23 cellular contexts compared by ENCODE assay signal in genomic region chrX:134544189-134544588, GRCh38.
DNase-seq lines count a peak whose midpoint lies in the region; ATAC-seq, FAIRE-seq and TF ChIP-seq lines count a peak whose summit lies in the region.
"Had no signal": no experiment of that assay in that cellular context is flagged by ENCODE, and none has a peak within 500 bp of the region (broad histone marks: within the 10 kb centered on the region; RNA-seq: fewer than 3 reads in every experiment).

No MANE protein-coding gene starts in this region.

- H3K4me3 ChIP-seq in coronary artery (peak overlapping the region; percentile 49), mesenchymal stem cell (ENCODE audit: insufficient read depth in 1 of 2, low read depth in 1 of 2, low read length in 2 of 2) (peak overlapping the region in 1 of 2 experiments; percentile 51), thoracic aorta (peak overlapping the region; percentile 46), spleen (peak overlapping the region in 2 of 8 donors; percentile 5 to 42), small intestine (ENCODE audit: low read depth in 1 of 2, low read length in 2 of 2) (peak overlapping the region in 1 of 2 donors; percentile 44)

- H4K91ac ChIP-seq in mesenchymal stem cell (ENCODE audit: low read length): no peak overlapping the region

- no peak overlapping the region for H2AFZ ChIP-seq in mesenchymal stem cell (ENCODE audit: low read depth, low read length)

- H3K14ac ChIP-seq in mesenchymal stem cell (ENCODE audit: low read length in 2 of 2): no peak overlapping the region

- H2BK15ac ChIP-seq in mesenchymal stem cell (ENCODE audit: low read depth, poor library complexity, severe bottlenecking): no peak overlapping the region

- no peak overlapping the region for H3K4me2 ChIP-seq in mesenchymal stem cell (ENCODE audit: low read length, poor library complexity, severe bottlenecking)

- peaks cover 9% of the 10 kb centered on the region for H3K27me3 Mint-ChIP-seq in activated naive CD8-positive, alpha-beta T cell treated with anti-CD3 and anti-CD28 coated beads, Interleukin-2, amount 10 ng/mL, durations not matched to agents 7 days and 5 days
- peaks cover 53% of the 10 kb centered on the region for H3K27me3 Mint-ChIP-seq in activated naive CD8-positive, alpha-beta T cell treated with anti-CD3 and anti-CD28 coated beads for 36 hours

- POLR2A ChIA-PET in activated naive CD8-positive, alpha-beta T cell treated with anti-CD3 and anti-CD28 coated beads, Interleukin-2, amount 10 ng/mL, durations not matched to agents 7 days and 5 days (lab: Charles Lee): no interaction called here

- H3K36me3 ChIP-seq in mesenchymal stem cell (ENCODE audit: control insufficient read depth in 1 of 2, insufficient read depth in 2 of 2, low read depth in 1 of 2, low read length in 2 of 2) (peaks cover 6 to 21% of the 10 kb centered on the region in 2 experiments), thoracic aorta (no peaks in the 10 kb centered on the region), spleen (peaks cover 0 to 7% (median 0%) of the 10 kb centered on the region in 6 donors), small intestine (ENCODE audit: control insufficient read depth in 2 of 2, insufficient read depth in 2 of 2, low read length in 2 of 2) (no peaks in the 10 kb centered on the region)
- H3K36me3 ChIP-seq: gastroesophageal sphincter had no signal

- TF ChIP-seq POLR2A in spleen (IDR thresholded peaks at IDR 0.05): no peak

- H3K23ac ChIP-seq in mesenchymal stem cell (ENCODE audit: low read length in 2 of 2): no peak overlapping the region

- peaks cover 17% of the 10 kb centered on the region for H3K4me1 Mint-ChIP-seq in activated naive CD8-positive, alpha-beta T cell treated with anti-CD3 and anti-CD28 coated beads, Interleukin-2, amount 10 ng/mL, durations not matched to agents 7 days and 5 days
- H3K4me1 Mint-ChIP-seq in activated naive CD8-positive, alpha-beta T cell treated with anti-CD3 and anti-CD28 coated beads for 36 hours: peaks cover 17% of the 10 kb centered on the region

- no peak for ATAC-seq in activated naive CD8-positive, alpha-beta T cell treated with anti-CD3 and anti-CD28 coated beads, Interleukin-2, amount 10 ng/mL, durations not matched to agents 7 days and 5 days (ENCODE audit: low read depth)
- ATAC-seq in thoracic aorta (ENCODE audit: insufficient number of reproducible peaks, low FRiP score, low read depth): no peak
- ATAC-seq: gastroesophageal sphincter, PC-3 had no signal

- H3K27ac ChIP-seq in coronary artery (no peak overlapping the region), mesenchymal stem cell (ENCODE audit: low read length, poor library complexity, severe bottlenecking) (no peak overlapping the region), thoracic aorta (no peak overlapping the region), spleen (peak overlapping the region in 3 of 8 donors; percentile 45 to 54 (median 46)), small intestine (ENCODE audit: low read depth in 1 of 2, low read length in 1 of 2) (no peak overlapping the region), substantia nigra (ENCODE audit: low read depth, low read length, poor library complexity, severe bottlenecking) (no peak overlapping the region)
- H3K27ac ChIP-seq: gastroesophageal sphincter, parathyroid adenoma had no signal

- no peak for FAIRE-seq in small intestine (lab: Jason Lieb, UNC)
- FAIRE-seq: G401.6, GM12892, H54 had no signal

- no peak overlapping the region for H4K8ac ChIP-seq in mesenchymal stem cell (ENCODE audit: low read length)

- H2AK5ac ChIP-seq in mesenchymal stem cell (ENCODE audit: low read length, severe bottlenecking): no peak overlapping the region

- peaks cover 12% of the 10 kb centered on the region for H3K4me1 ChIP-seq in mesenchymal stem cell (ENCODE audit: control insufficient read depth, insufficient read depth, low read depth, low read length)
- peaks cover 0 to 7% of the 10 kb centered on the region in 2 donors for H3K4me1 ChIP-seq in thoracic aorta (ENCODE audit: control insufficient read depth in 1 of 2, low read depth in 2 of 2)
- H3K4me1 ChIP-seq in spleen: peaks cover 0 to 52% (median 6%) of the 10 kb centered on the region in 6 donors
- H3K4me1 ChIP-seq in small intestine (ENCODE audit: control insufficient read depth in 2 of 2, insufficient read depth in 1 of 2, low read depth in 1 of 2, low read length in 1 of 2): no peaks in the 10 kb centered on the region
- H3K4me1 ChIP-seq: parathyroid adenoma had no signal

- no peak overlapping the region for H3K27ac Mint-ChIP-seq in activated naive CD8-positive, alpha-beta T cell treated with anti-CD3 and anti-CD28 coated beads, Interleukin-2, amount 10 ng/mL, durations not matched to agents 7 days and 5 days
- no peak overlapping the region for H3K27ac Mint-ChIP-seq in activated naive CD8-positive, alpha-beta T cell treated with anti-CD3 and anti-CD28 coated beads for 36 hours
- H3K27ac Mint-ChIP-seq: activated naive CD8-positive, alpha-beta T cell; activated T-cell treated with anti-CD3 and anti-CD28 coated beads, Interleukin-2, amount 50 U/mL, for 24 hours had no signal

- no peaks in the 10 kb centered on the region for H3K9me3 Mint-ChIP-seq in activated naive CD8-positive, alpha-beta T cell treated with anti-CD3 and anti-CD28 coated beads, Interleukin-2, amount 10 ng/mL, durations not matched to agents 7 days and 5 days
- no peaks in the 10 kb centered on the region for H3K9me3 Mint-ChIP-seq in activated naive CD8-positive, alpha-beta T cell treated with anti-CD3 and anti-CD28 coated beads for 36 hours
- H3K9me3 Mint-ChIP-seq: activated T-cell treated with anti-CD3 and anti-CD28 coated beads, Interleukin-2, amount 50 U/mL, for 24 hours had no signal

- H2BK12ac ChIP-seq in mesenchymal stem cell (ENCODE audit: low read length in 2 of 2): no peak overlapping the region

- 53% methylated on average over 4 of the region's 7 CpGs for WGBS in mesenchymal stem cell
- 33 to 45% (median 40%) methylated on average over 7 of the region's 7 CpGs for WGBS in spleen, 5 donors
- 32 to 43% (median 39%) methylated on average over 7 of the region's 7 CpGs for WGBS in small intestine, 3 donors

- H3K9me3 ChIP-seq in mesenchymal stem cell (ENCODE audit: control insufficient read depth, low read length): no peaks in the 10 kb centered on the region
- H3K9me3 ChIP-seq in thoracic aorta: no peaks in the 10 kb centered on the region
- no peaks in the 10 kb centered on the region for H3K9me3 ChIP-seq in spleen
- no peaks in the 10 kb centered on the region for H3K9me3 ChIP-seq in small intestine (ENCODE audit: control insufficient read depth, low read depth)
- H3K9me3 ChIP-seq: gastroesophageal sphincter had no signal

- H3K27me3 ChIP-seq in mesenchymal stem cell (ENCODE audit: control insufficient read depth in 1 of 2, insufficient read depth in 1 of 2, low read length in 2 of 2): peaks cover 0 to 9% of the 10 kb centered on the region in 2 experiments
- no peaks in the 10 kb centered on the region for H3K27me3 ChIP-seq in thoracic aorta (replicated peaks; ENCODE audit: insufficient read depth)
- H3K27me3 ChIP-seq in spleen (replicated peaks in 1 of 7): peaks cover 0 to 59% (median 38%) of the 10 kb centered on the region in 7 donors
- H3K27me3 ChIP-seq in small intestine (ENCODE audit: control insufficient read depth in 2 of 2, insufficient read depth in 2 of 2, low read length in 2 of 2): no peaks in the 10 kb centered on the region

- H3K36me3 Mint-ChIP-seq in activated naive CD8-positive, alpha-beta T cell treated with anti-CD3 and anti-CD28 coated beads, Interleukin-2, amount 10 ng/mL, durations not matched to agents 7 days and 5 days: peaks cover 1% of the 10 kb centered on the region
- peaks cover 3% of the 10 kb centered on the region for H3K36me3 Mint-ChIP-seq in activated naive CD8-positive, alpha-beta T cell treated with anti-CD3 and anti-CD28 coated beads for 36 hours
- H3K36me3 Mint-ChIP-seq: activated naive CD8-positive, alpha-beta T cell had no signal

- TF ChIP-seq CTCF in coronary artery (IDR thresholded peaks at IDR 0.05): no peak
- TF ChIP-seq CTCF in thoracic aorta (IDR thresholded peaks at IDR 0.05): no peak
- no peak for TF ChIP-seq CTCF in spleen (IDR thresholded peaks at IDR 0.05 in 8 of 11, conservative IDR thresholded peaks at IDR 0.05 in 3 of 11)

- H3K18ac ChIP-seq in mesenchymal stem cell (ENCODE audit: low read depth in 1 of 2, low read length in 2 of 2): peak overlapping the region in 1 of 2 experiments; percentile 40

- H3K79me1 ChIP-seq in mesenchymal stem cell (replicated peaks; ENCODE audit: low read length, poor library complexity, severe bottlenecking): peaks cover 7% of the 10 kb centered on the region

- H2BK5ac ChIP-seq in mesenchymal stem cell (ENCODE audit: low read depth, low read length, poor library complexity, severe bottlenecking): no peak overlapping the region

- no peak for DNase-seq in activated naive CD8-positive, alpha-beta T cell treated with anti-CD3 and anti-CD28 coated beads, Interleukin-2, amount 10 ng/mL, durations not matched to agents 7 days and 5 days
- DNase-seq in activated naive CD8-positive, alpha-beta T cell treated with anti-CD3 and anti-CD28 coated beads for 36 hours: no peak
- no peak for DNase-seq in coronary artery (ENCODE audit: low spot score)
- no peak for DNase-seq in mesenchymal stem cell
- no peak for DNase-seq in thoracic aorta (ENCODE audit: low spot score)
- DNase-seq in spleen: no peak
- no peak for DNase-seq in small intestine
- DNase-seq in substantia nigra (lab: John Stamatoyannopoulos, UW): no peak
- DNase-seq: activated CD4-positive, alpha-beta T cell treated with anti-CD3 and anti-CD28 coated beads, Interleukin-2, amount 50 U/mL, for 48 hours; activated T-cell treated with anti-CD3 and anti-CD28 coated beads, Interleukin-2, amount 50 U/mL, for 24 hours; central memory CD4-positive, alpha-beta T cell; kidney glomerular epithelial cell; MV-4-11; NCI-H2081 treated with DMSO at 0.1 percent for 48 hours; NCI-H526 treated with DMSO at 0.1 percent for 48 hours; PC-3; stimulated activated CD4-positive, alpha-beta T cell treated with anti-CD3 and anti-CD28 coated beads, Interleukin-15, amount 100 ng/mL, for 24 hours had no signal

- no peak overlapping the region for H2BK120ac ChIP-seq in mesenchymal stem cell (ENCODE audit: low read depth, low read length)

- peak overlapping the region; percentile 58 for H3K9ac ChIP-seq in mesenchymal stem cell (ENCODE audit: low read length)
- H3K9ac ChIP-seq: parathyroid adenoma had no signal

- peak overlapping the region in 1 of 2 experiments; percentile 61 for H3K4ac ChIP-seq in mesenchymal stem cell (ENCODE audit: low read depth in 1 of 2, low read length in 2 of 2)

- intact Hi-C loops in spleen (cut with DNase I; ENCODE audit: low total_unique reads): no loop called here

- peak overlapping the region; percentile 3 for H3K4me3 Mint-ChIP-seq in activated naive CD8-positive, alpha-beta T cell treated with anti-CD3 and anti-CD28 coated beads, Interleukin-2, amount 10 ng/mL, durations not matched to agents 7 days and 5 days
- no peak overlapping the region for H3K4me3 Mint-ChIP-seq in activated naive CD8-positive, alpha-beta T cell treated with anti-CD3 and anti-CD28 coated beads for 36 hours
- H3K4me3 Mint-ChIP-seq: activated naive CD8-positive, alpha-beta T cell; activated T-cell treated with anti-CD3 and anti-CD28 coated beads, Interleukin-2, amount 50 U/mL, for 24 hours had no signal
